Comparison of ENCODE assay signal across 3 cellular contexts in genomic region chr13:111850976-111851375, GRCh38.
"Had no signal": no experiment of that assay in that cellular context is flagged by ENCODE, and none has a peak within 500 bp of the region (broad histone marks: within the 10 kb centered on the region; RNA-seq: fewer than 3 reads in every experiment).

No MANE protein-coding gene starts in this region.

- DNase-seq: GDM1, GF-D8 had no signal

- H3K4me3 ChIP-seq: GM12878 had no signal

- ATAC-seq: GM12878 had no signal
